24 cellular contexts compared by ENCODE assay signal in genomic region chr6:45637611-45638257, GRCh38.
DNase-seq lines count a peak whose midpoint lies in the region; ATAC-seq, FAIRE-seq and TF ChIP-seq lines count a peak whose summit lies in the region.
"Had no signal": no experiment of that assay in that cellular context is flagged by ENCODE, and none has a peak within 500 bp of the region (broad histone marks: within the 10 kb centered on the region; RNA-seq: fewer than 3 reads in every experiment).

No MANE protein-coding gene starts in this region.

- ATAC-seq in HG03045 (IDR thresholded peaks at IDR 0.05; ENCODE audit: unreplicated experiment) = no peak
- ATAC-seq in GM21526 (IDR thresholded peaks at IDR 0.05; ENCODE audit: low FRiP score, unreplicated experiment) = no peak
- ATAC-seq: left ventricle myocardium superior; natural killer cell treated with Interleukin-12 subunit alpha and Interleukin-12 subunit beta and Interleukin-15 and Interleukin-18, amount 100 ng/mL, for 72 hours; right cardiac atrium had no signal

- H3K36me3 Mint-ChIP-seq in chondrocyte (ENCODE audit: low read depth) = no peaks in the 10 kb centered on the region
- H3K36me3 Mint-ChIP-seq: activated naive CD4-positive, alpha-beta T cell treated with anti-CD3 and anti-CD28 coated beads, Interleukin-2, amount 50 U/mL, for 24 hours; CD4-positive, alpha-beta memory T cell; mesothelial cell of epicardium; natural killer cell treated with Interleukin-12 subunit alpha and Interleukin-12 subunit beta and Interleukin-15 and Interleukin-18, amount 100 ng/mL, for 72 hours had no signal

- H3K4me1 Mint-ChIP-seq in chondrocyte (ENCODE audit: low read depth) = peaks cover 29% of the 10 kb centered on the region

- H3K9me3 Mint-ChIP-seq in chondrocyte (ENCODE audit: low read depth) = no peaks in the 10 kb centered on the region
- H3K9me3 Mint-ChIP-seq: activated naive CD4-positive, alpha-beta T cell treated with anti-CD3 and anti-CD28 coated beads, Interleukin-2, amount 50 U/mL, for 24 hours; CD4-positive, alpha-beta memory T cell; mesothelial cell of epicardium; natural killer cell treated with Interleukin-12 subunit alpha and Interleukin-12 subunit beta and Interleukin-15 and Interleukin-18, amount 100 ng/mL, for 72 hours had no signal

- H3K27me3 Mint-ChIP-seq in chondrocyte (ENCODE audit: low read depth) = no peaks in the 10 kb centered on the region
- H3K27me3 Mint-ChIP-seq: activated naive CD4-positive, alpha-beta T cell treated with anti-CD3 and anti-CD28 coated beads, Interleukin-2, amount 50 U/mL, for 24 hours; CD4-positive, alpha-beta memory T cell had no signal

- no peak for TF ChIP-seq CTCF in chondrocyte (IDR thresholded peaks at IDR 0.05)

- DNase-seq in NCI-H2171 (lab: John Stamatoyannopoulos, UW) (peak; percentile 3), chondrocyte (ENCODE audit: low spot score) (no peak), myocyte (ENCODE audit: low read depth) (peak; percentile 65), urothelium cell line (ENCODE audit: low spot score) (peak; percentile 58), NCI-H226 (no peak)
- DNase-seq: activated CD8-positive, alpha-beta memory T cell treated with anti-CD3 and anti-CD28 coated beads, Interleukin-2, amount 50 U/mL, for 4 hours; CD4-positive, alpha-beta memory T cell; GDM1; GM23248; KG1; left ventricle myocardium superior; NCI-H1105 treated with DMSO at 0.1 percent for 48 hours; NCI-H2081; NCI-H446; PC-9; right cardiac atrium; SHP77 treated with DMSO at 0.1 percent for 48 hours; stimulated activated naive CD4-positive, alpha-beta T cell treated with Interleukin-2 at 50 U/mL for 16 hours; T1000 had no signal

- peak overlapping the region; percentile 11 for H3K27ac Mint-ChIP-seq in chondrocyte (ENCODE audit: unreplicated experiment)
- H3K27ac Mint-ChIP-seq: activated naive CD4-positive, alpha-beta T cell treated with anti-CD3 and anti-CD28 coated beads, Interleukin-2, amount 50 U/mL, for 24 hours; mesothelial cell of epicardium; natural killer cell treated with Interleukin-12 subunit alpha and Interleukin-12 subunit beta and Interleukin-15 and Interleukin-18, amount 100 ng/mL, for 72 hours had no signal

- FAIRE-seq in urothelium cell line (lab: Jason Lieb, UNC) = no peak

- H3K4me3 Mint-ChIP-seq in chondrocyte (ENCODE audit: unreplicated experiment) = no peak overlapping the region
- H3K4me3 Mint-ChIP-seq: activated naive CD4-positive, alpha-beta T cell treated with anti-CD3 and anti-CD28 coated beads, Interleukin-2, amount 50 U/mL, for 24 hours; CD4-positive, alpha-beta memory T cell; mesothelial cell of epicardium; natural killer cell treated with Interleukin-12 subunit alpha and Interleukin-12 subunit beta and Interleukin-15 and Interleukin-18, amount 100 ng/mL, for 72 hours had no signal

Comparison
In these comparisons a context has a peak if more than half of its experiments do, and no peak if none do; other contexts are left out.
1. DNase-seq: peak in NCI-H2171 (single experiment), myocyte (single experiment) and urothelium cell line (single experiment); none in chondrocyte (single experiment) and NCI-H226 (single experiment).